In the genomic region with DNA sequence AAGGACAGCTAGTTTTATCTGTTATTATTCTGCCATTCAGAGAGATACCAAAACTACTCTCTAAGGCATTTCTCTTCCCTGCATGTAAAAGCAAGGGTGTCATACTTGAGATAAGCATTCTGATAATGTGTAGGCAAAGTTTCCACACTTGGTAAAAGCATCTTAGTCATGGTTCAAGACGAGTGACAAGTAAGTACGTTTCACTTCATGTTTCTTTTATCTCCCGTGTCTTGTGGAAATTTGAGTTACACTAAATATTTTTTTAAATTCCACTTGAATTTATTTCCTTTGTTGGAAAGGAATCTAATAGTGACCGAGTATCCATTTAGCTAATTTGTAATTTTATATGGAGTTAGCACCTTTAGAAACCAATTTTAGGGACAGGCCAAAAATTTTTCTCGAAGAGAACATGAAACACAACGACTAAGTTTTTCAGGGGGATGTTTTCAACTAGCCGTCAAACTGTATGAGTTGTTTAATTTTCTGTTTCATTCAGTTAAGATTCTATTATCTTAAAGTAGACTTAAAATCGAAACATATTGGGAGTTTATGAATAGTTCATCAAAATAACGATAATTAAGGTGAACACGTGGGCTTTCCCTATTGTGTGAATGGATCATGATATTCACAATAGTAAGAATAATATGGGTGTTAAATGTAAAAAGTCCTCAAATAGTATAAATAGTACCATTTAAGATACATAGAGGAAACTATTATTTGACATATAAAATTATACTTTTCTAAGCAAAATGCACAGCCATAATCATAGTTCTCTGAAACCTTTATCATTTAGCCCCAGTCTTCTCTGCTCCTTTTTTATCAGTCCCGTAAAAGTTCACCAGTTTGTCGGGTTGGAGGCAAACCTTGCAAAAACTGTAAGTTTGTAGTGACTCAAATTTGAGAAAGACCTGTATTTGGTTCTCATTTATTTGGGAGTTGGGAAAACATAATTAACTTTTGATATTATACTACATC, we compare ENCODE assay signal across 8 cellular contexts. TPM values are rescaled to one million over a fixed set of nuclear protein-coding genes. Genes with fewer than 3 reads are reported as not detected.
DNase-seq lines count a peak whose midpoint lies in the region; ATAC-seq and TF ChIP-seq lines count a peak whose summit lies in the region.

No MANE protein-coding gene starts in this region.

- H3K27me3 Mint-ChIP-seq in WTC11 (ENCODE audit: low read depth) = no peaks in the 10 kb centered on the region

- H3K27me3 ChIP-seq in HL-60 (ENCODE audit: insufficient read depth, poor library complexity, severe bottlenecking) (no peaks in the 10 kb centered on the region), left lung (no peaks in the 10 kb centered on the region)

- TF ChIP-seq CTCF in HL-60 (IDR thresholded peaks at IDR 0.05; ENCODE audit: insufficient read depth, low read length) = no peak
- no peak for TF ChIP-seq CTCF in WTC11 (IDR thresholded peaks at IDR 0.05)
- TF ChIP-seq CTCF in left lung (IDR thresholded peaks at IDR 0.05) = no peak

- peaks cover 0 to 22% of the 10 kb centered on the region in 2 donors for H3K4me1 ChIP-seq in left lung

- DNase-seq in AML-193 (lab: John Stamatoyannopoulos, UW) (peak; percentile 26 to 33), HL-60 (ENCODE audit: low read depth in 1 of 2, low spot score in 1 of 2) (no peak), WTC11 (ENCODE audit: low spot score) (no peak), left lung (no peak), DMS153 treated with DMSO at 0.1 percent for 48 hours (lab: John Stamatoyannopoulos, UW; ENCODE audit: unreplicated experiment) (no peak), NCI-H146 treated with DMSO at 0.1 percent for 48 hours (lab: John Stamatoyannopoulos, UW; ENCODE audit: unreplicated experiment) (no peak), AG08395 (ENCODE audit: low spot score) (no peak)

- H3K9me3 ChIP-seq in left lung = no peaks in the 10 kb centered on the region

- POLR2A ChIA-PET in WTC11 (lab: Charles Lee) = interaction anchor here (1.2 kb wide), 1 partner anchor 314 kb away, joined by 3 read pairs; no protein-coding TSS in a partner anchor

- H3K4me3 Mint-ChIP-seq in WTC11 = peak overlapping the region; percentile 29; the same call in 1 of the 2 replicates

- 0 out of 2 replicates have a peak, but pooled peaks cover 7% of the 10 kb centered on the region for H3K4me1 Mint-ChIP-seq in WTC11

- H3K9me3 Mint-ChIP-seq in WTC11 = no peaks in the 10 kb centered on the region

- intact Hi-C loops in left lung (cut with DNase I) = no loop called here

- no peak overlapping the region for H3K4me3 ChIP-seq in HL-60 (replicated peaks; ENCODE audit: insufficient read depth, low read length)
- no peak overlapping the region for H3K4me3 ChIP-seq in left lung

- CTCF ChIA-PET in WTC11 (lab: Charles Lee) = interaction anchor here (1.4 kb wide), 1 partner anchor 173 kb away, joined by 3 read pairs; no protein-coding TSS in a partner anchor

- H3K36me3 Mint-ChIP-seq in WTC11 = peaks cover 4% of the 10 kb centered on the region; the same call in 1 of the 2 replicates

- H3K27ac ChIP-seq in HL-60 (replicated peaks) (peak overlapping the region; percentile 91), left lung (peak overlapping the region; percentile 16 to 91)

- ATAC-seq in WTC11 = no peak
- ATAC-seq in left lung = no peak
- ATAC-seq in HG02884 (IDR thresholded peaks at IDR 0.05; ENCODE audit: unreplicated experiment) = no peak

- H3K27ac Mint-ChIP-seq in WTC11 = no peak overlapping the region

- H3K36me3 ChIP-seq in left lung = no peaks in the 10 kb centered on the region

TF ChIP-seq in WTC11, 78 proteins besides CTCF, POLR2A, EP300 and RAD21:
- TF ChIP-seq, protein P1, sequence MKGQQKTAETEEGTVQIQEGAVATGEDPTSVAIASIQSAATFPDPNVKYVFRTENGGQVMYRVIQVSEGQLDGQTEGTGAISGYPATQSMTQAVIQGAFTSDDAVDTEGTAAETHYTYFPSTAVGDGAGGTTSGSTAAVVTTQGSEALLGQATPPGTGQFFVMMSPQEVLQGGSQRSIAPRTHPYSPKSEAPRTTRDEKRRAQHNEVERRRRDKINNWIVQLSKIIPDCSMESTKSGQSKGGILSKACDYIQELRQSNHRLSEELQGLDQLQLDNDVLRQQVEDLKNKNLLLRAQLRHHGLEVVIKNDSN (CRISPR knock-in tag; IDR thresholded peaks at IDR 0.05) = no peak
- TF ChIP-seq, protein P2, sequence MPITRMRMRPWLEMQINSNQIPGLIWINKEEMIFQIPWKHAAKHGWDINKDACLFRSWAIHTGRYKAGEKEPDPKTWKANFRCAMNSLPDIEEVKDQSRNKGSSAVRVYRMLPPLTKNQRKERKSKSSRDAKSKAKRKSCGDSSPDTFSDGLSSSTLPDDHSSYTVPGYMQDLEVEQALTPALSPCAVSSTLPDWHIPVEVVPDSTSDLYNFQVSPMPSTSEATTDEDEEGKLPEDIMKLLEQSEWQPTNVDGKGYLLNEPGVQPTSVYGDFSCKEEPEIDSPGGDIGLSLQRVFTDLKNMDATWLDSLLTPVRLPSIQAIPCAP (CRISPR knock-in tag; IDR thresholded peaks at IDR 0.05) = no peak

RNA-seq across cellular contexts. Expression of a gene that starts 1.6 kb away (rescaled TPM):
- total RNA-seq in WTC11 (2021) (2.7 to 5.7 TPM (median 4.5 TPM) in 3 replicates), left lung (1 to 10 TPM; 2.7 TPM)

RNA-seq across cellular contexts. Expression of a gene that starts 28.3 kb away (rescaled TPM):
- 0.09 to 0.13 TPM (median 0.11 TPM) in 3 replicates for total RNA-seq in WTC11 (2021)
- under 1 TPM; 0.16 to 0.26 TPM for total RNA-seq in left lung

RNA-seq across cellular contexts. Expression of a gene that starts 34.6 kb away (rescaled TPM):
- total RNA-seq in WTC11 (2021) (not detected in 3 replicates), left lung (under 1 TPM; 0.31 to 0.52 TPM)

Comparison
In these comparisons a context has a peak if more than half of its experiments do, and no peak if none do; other contexts are left out.
1. DNase-seq: peak in AML-193 (2 of 2); none in HL-60 (0 of 2), WTC11 (single experiment), left lung (0 of 2), DMS153 treated with DMSO at 0.1 percent for 48 hours (single experiment), NCI-H146 treated with DMSO at 0.1 percent for 48 hours (single experiment) and AG08395 (single experiment).